ENCODE assay signal across 17 cellular contexts in genomic region chr20:48850257-48850656, GRCh38.
"Had no signal": no experiment of that assay in that cellular context is flagged by ENCODE, and none has a peak within 500 bp of the region (broad histone marks: within the 10 kb centered on the region; RNA-seq: fewer than 3 reads in every experiment).

No MANE protein-coding gene starts in this region.

- ATAC-seq: left lung, natural killer cell had no signal

- H3K36me3 ChIP-seq: adrenal gland, cardiac muscle cell, esophagus muscularis mucosa, left lung, thoracic aorta had no signal

- H3K4me3 Mint-ChIP-seq: activated CD4-positive, alpha-beta memory T cell treated with anti-CD3 and anti-CD28 coated beads for 36 hours; activated T-cell treated with anti-CD3 and anti-CD28 coated beads, Interleukin-2, amount 50 U/mL, for 24 hours; natural killer cell had no signal

- H3K9me3 Mint-ChIP-seq: natural killer cell had no signal

- DNase-seq: activated CD4-positive, alpha-beta memory T cell treated with anti-CD3 and anti-CD28 coated beads for 36 hours; activated effector memory CD4-positive, alpha-beta T cell treated with Interleukin-2 at 50 U/mL for 16 hours; activated naive CD4-positive, alpha-beta T cell treated with anti-CD3 and anti-CD28 coated beads, Interleukin-2, amount 50 U/mL, for 16 hours; activated T-cell treated with anti-CD3 and anti-CD28 coated beads, Interleukin-2, amount 50 U/mL, for 24 hours; islet precursor cell; left lung; mesenchymal stem cell; natural killer cell; posterior cingulate gyrus; small intestine; stimulated activated CD4-positive, alpha-beta T cell treated with anti-CD3 and anti-CD28 coated beads, Interleukin-4, amount 100 ng/mL, for 4 hours; stimulated activated CD8-positive, alpha-beta memory T cell treated with anti-CD3 and anti-CD28 coated beads, Interleukin-4, amount 100 ng/mL, for 48 hours had no signal

- H3K9me3 ChIP-seq: adrenal gland, esophagus muscularis mucosa, left lung, thoracic aorta had no signal

- H3K36me3 Mint-ChIP-seq: natural killer cell had no signal

- H3K27ac Mint-ChIP-seq: activated CD4-positive, alpha-beta memory T cell treated with anti-CD3 and anti-CD28 coated beads for 36 hours; activated T-cell treated with anti-CD3 and anti-CD28 coated beads, Interleukin-2, amount 50 U/mL, for 24 hours; natural killer cell had no signal

- H3K27ac ChIP-seq: adrenal gland, cardiac muscle cell, esophagus muscularis mucosa, hepatocyte, left lung, thoracic aorta had no signal

- H3K4me3 ChIP-seq: adrenal gland, cardiac muscle cell, esophagus muscularis mucosa, hepatocyte, left lung, thoracic aorta had no signal

- H3K27me3 Mint-ChIP-seq: activated CD4-positive, alpha-beta memory T cell treated with anti-CD3 and anti-CD28 coated beads for 36 hours; activated T-cell treated with anti-CD3 and anti-CD28 coated beads, Interleukin-2, amount 50 U/mL, for 24 hours had no signal

- H3K27me3 ChIP-seq: adrenal gland, esophagus muscularis mucosa, hepatocyte had no signal
